ENCODE assay signal across 15 cellular contexts in genomic region chr3:126671521-126671920, GRCh38. TPM values are rescaled to one million over a fixed set of nuclear protein-coding genes. Genes with fewer than 3 reads are reported as not detected.
DNase-seq lines count a peak whose midpoint lies in the region; ATAC-seq and TF ChIP-seq lines count a peak whose summit lies in the region.
"Had no signal": no experiment of that assay in that cellular context is flagged by ENCODE, and none has a peak within 500 bp of the region (broad histone marks: within the 10 kb centered on the region; RNA-seq: fewer than 3 reads in every experiment).

No MANE protein-coding gene starts in this region.

- H3K56ac ChIP-seq in mesendoderm (ENCODE audit: low read length), result no peak overlapping the region

- H2BK15ac ChIP-seq in mesendoderm (replicated peaks; ENCODE audit: low read depth), result no peak overlapping the region

- no peaks in the 10 kb centered on the region for H3K79me1 ChIP-seq in mesendoderm (ENCODE audit: low read length)

- in situ Hi-C loops in KBM-7 (cut with MboI; ENCODE audit: low pct_unique_long_range_greater_than_20kb, low sequenced_read_pairs) (no loop called here), brain microvascular endothelial cell (cut with HindIII; ENCODE audit: low pct_ligation_motif_present, low sequenced_read_pairs) (no loop called here)

- H4K8ac ChIP-seq in mesendoderm (ENCODE audit: low read depth, low read length), result no peak overlapping the region

- H3K4ac ChIP-seq in mesendoderm (ENCODE audit: low read depth, low read length), result no peak overlapping the region

- H3K4me1 ChIP-seq in mesendoderm (ENCODE audit: control insufficient read depth, low read depth, low read length), result no peaks in the 10 kb centered on the region
- H3K4me1 ChIP-seq: psoas muscle, SJCRH30 had no signal

- no peak for TF ChIP-seq CTCF in GM10248 (IDR thresholded peaks at IDR 0.05; ENCODE audit: control extremely low read depth, extremely low read depth, low read depth, missing control alignments)
- no peak for TF ChIP-seq CTCF in brain microvascular endothelial cell (IDR thresholded peaks at IDR 0.05; ENCODE audit: low read depth, low read length, missing control alignments)

- no peaks in the 10 kb centered on the region for H3K79me2 ChIP-seq in mesendoderm (ENCODE audit: control insufficient read depth, insufficient read depth, low read length)

- H2BK5ac ChIP-seq in mesendoderm (ENCODE audit: low read length), result no peak overlapping the region

- H4K5ac ChIP-seq in mesendoderm (ENCODE audit: low read length), result no peak overlapping the region

- H3K36me3 ChIP-seq in mesendoderm (ENCODE audit: control insufficient read depth, insufficient read depth, low read length) (no peaks in the 10 kb centered on the region), brain microvascular endothelial cell (replicated peaks) (no peaks in the 10 kb centered on the region)
- H3K36me3 ChIP-seq: SJCRH30, thoracic aorta had no signal

- H3K4me3 ChIP-seq in mesendoderm (ENCODE audit: low read length) (no peak overlapping the region), brain microvascular endothelial cell (ENCODE audit: low read depth, low read length) (no peak overlapping the region)
- H3K4me3 ChIP-seq: psoas muscle, SJCRH30, thoracic aorta had no signal

- H3K18ac ChIP-seq in mesendoderm (ENCODE audit: low read length), result no peak overlapping the region

- no peak overlapping the region for H3K4me2 ChIP-seq in mesendoderm (ENCODE audit: low read length)

- CTCF ChIA-PET in GM10248 (lab: Yijun Ruan, JAX), result interaction anchor here (1.0 kb wide), 1 partner anchor 8 kb away, joined by 7 read pairs; no protein-coding TSS in a partner anchor

- H3K23ac ChIP-seq in mesendoderm (ENCODE audit: low read length), result no peak overlapping the region

- DNase-seq in GM10248 (ENCODE audit: extremely low spot score) (peak; percentile 17), KBM-7 (peak; percentile 25), OCI-M1 (lab: John Stamatoyannopoulos, UW) (peak; percentile 2), mesendoderm (peak; percentile 61), brain microvascular endothelial cell (no peak), GM03348 (ENCODE audit: low spot score) (no peak)
- DNase-seq: activated CD4-positive, alpha-beta T cell treated with anti-CD3 and anti-CD28 coated beads for 1 hour; hypothalamus; NCI-H1930; PC-3; psoas muscle; SJCRH30; stimulated activated CD4-positive, alpha-beta T cell treated with anti-CD3 and anti-CD28 coated beads, Interleukin-4, amount 100 ng/mL, for 4 hours had no signal

- ATAC-seq in HG03432 (IDR thresholded peaks at IDR 0.05; ENCODE audit: unreplicated experiment), result no peak
- ATAC-seq: PC-3, psoas muscle had no signal

- H3K27me3 ChIP-seq in mesendoderm (ENCODE audit: insufficient read depth, low read length, poor library complexity) (no peaks in the 10 kb centered on the region), brain microvascular endothelial cell (replicated peaks) (no peaks in the 10 kb centered on the region)
- H3K27me3 ChIP-seq: SJCRH30 had no signal

- POLR2A ChIA-PET in GM10248 (lab: Yijun Ruan, JAX), result no interaction called here

- no peak overlapping the region for H3K27ac ChIP-seq in mesendoderm (ENCODE audit: low read depth, low read length)
- no peak overlapping the region for H3K27ac ChIP-seq in brain microvascular endothelial cell
- H3K27ac ChIP-seq: psoas muscle, SJCRH30, thoracic aorta had no signal

- H2AK5ac ChIP-seq in mesendoderm (ENCODE audit: low read length), result no peak overlapping the region

- H2BK120ac ChIP-seq in mesendoderm (ENCODE audit: low read depth, low read length), result no peak overlapping the region

- WGBS in mesendoderm (ENCODE audit: extremely low coverage, insufficient coverage, low lambda C conversion rate), result no CpG with 5 or more reads among the region's 1 CpG

- no peak overlapping the region for H3K9ac ChIP-seq in mesendoderm (ENCODE audit: low read length)

RNA-seq across cellular contexts. Expression of gene TXNRD3, which starts 16.6 kb away (rescaled TPM):
- 2.3 TPM for polyA plus RNA-seq in mesendoderm (2013, experiment 1 of 2)
- polyA plus RNA-seq in mesendoderm (2013, experiment 2 of 2), result 2.6 TPM

RNA-seq across cellular contexts. Expression of gene CHCHD6, which starts 32.5 kb away (rescaled TPM):
- 19.3 TPM for polyA plus RNA-seq in mesendoderm (2013, experiment 1 of 2)
- 20.7 TPM for polyA plus RNA-seq in mesendoderm (2013, experiment 2 of 2)

Comparison
In these comparisons a context has a peak if more than half of its experiments do, and no peak if none do; other contexts are left out.
1. DNase-seq: peak in GM10248 (single experiment), KBM-7 (single experiment), OCI-M1 (single experiment) and mesendoderm (single experiment); none in brain microvascular endothelial cell (single experiment) and GM03348 (single experiment).